In genomic region chr12:76520348-76520747, GRCh38 we compare ENCODE assay signal across 17 cellular contexts.
"Had no signal": no experiment of that assay in that cellular context is flagged by ENCODE, and none has a peak within 500 bp of the region (broad histone marks: within the 10 kb centered on the region; RNA-seq: fewer than 3 reads in every experiment).

No MANE protein-coding gene starts in this region.

- H3K9me3 ChIP-seq: adrenal gland, colonic mucosa, esophagus squamous epithelium, tibial artery, uterus had no signal

- H3K27ac Mint-ChIP-seq: mesothelial cell of epicardium, neural progenitor cell had no signal

- H3K4me3 ChIP-seq: adrenal gland, colonic mucosa, esophagus squamous epithelium, neural progenitor cell, tibial artery, uterus had no signal

- H3K4me3 Mint-ChIP-seq: activated naive CD4-positive, alpha-beta T cell treated with anti-CD3 and anti-CD28 coated beads, Interleukin-2, amount 10 ng/mL, durations not matched to agents 7 days and 5 days; activated T-helper 1 cell treated with anti-CD3 and anti-CD28 coated beads, Interleukin-12 subunit alpha, Interleukin-12 subunit beta, Interleukin-2, Interleukin-4 antibody, amounts not matched to agents 30 ng/mL and 10 ng/mL and 1 ng/mL, durations not matched to agents 14 hours and 24 hours and 36 hours; mesothelial cell of epicardium; neural progenitor cell had no signal

- H3K27me3 Mint-ChIP-seq: activated naive CD4-positive, alpha-beta T cell treated with anti-CD3 and anti-CD28 coated beads, Interleukin-2, amount 10 ng/mL, durations not matched to agents 7 days and 5 days had no signal

- H3K4me1 Mint-ChIP-seq: mesothelial cell of epicardium, neural progenitor cell had no signal

- H3K4me1 ChIP-seq: adrenal gland, colonic mucosa, esophagus squamous epithelium, neural progenitor cell, parathyroid adenoma, tibial artery, uterus had no signal

- H3K36me3 ChIP-seq: adrenal gland, colonic mucosa, esophagus squamous epithelium, tibial artery, uterus had no signal

- H3K27me3 ChIP-seq: adrenal gland, colonic mucosa, esophagus squamous epithelium, neural progenitor cell, tibial artery, uterus had no signal

- DNase-seq: activated CD8-positive, alpha-beta memory T cell treated with anti-CD3 and anti-CD28 coated beads, Interleukin-2, amount 50 U/mL, for 48 hours; activated naive CD4-positive, alpha-beta T cell treated with anti-CD3 and anti-CD28 coated beads, Interleukin-2, amount 10 ng/mL, durations not matched to agents 7 days and 5 days; adrenal gland; colonic mucosa; esophagus squamous epithelium; glutamatergic neuron; kidney glomerular epithelial cell; stimulated activated CD4-positive, alpha-beta T cell treated with anti-CD3 and anti-CD28 coated beads, Interleukin-12 subunit alpha, Interleukin-12 subunit beta, amount 100 ng/mL, for 4 hours; stimulated activated CD4-positive, alpha-beta T cell treated with anti-CD3 and anti-CD28 coated beads, Interleukin-2, amount 100 ng/mL, for 48 hours; stimulated activated naive CD4-positive, alpha-beta T cell; tibial artery; uterus had no signal

- H3K27ac ChIP-seq: adrenal gland, colonic mucosa, esophagus squamous epithelium, neural progenitor cell, parathyroid adenoma, tibial artery, uterus, VCaP had no signal
